19 cellular contexts compared by ENCODE assay signal in genomic region chr16:55954906-55955305, GRCh38.
DNase-seq lines count a peak whose midpoint lies in the region; ATAC-seq and TF ChIP-seq lines count a peak whose summit lies in the region.
"Had no signal": no experiment of that assay in that cellular context is flagged by ENCODE, and none has a peak within 500 bp of the region (broad histone marks: within the 10 kb centered on the region; RNA-seq: fewer than 3 reads in every experiment).

No MANE protein-coding gene starts in this region.

- H3K4me1 ChIP-seq in HEK293 (ENCODE audit: control insufficient read depth, insufficient read depth, low read length) = no peaks in the 10 kb centered on the region
- H3K4me1 ChIP-seq: BE2C had no signal

- no peak overlapping the region for H3K27ac ChIP-seq in HEK293 (ENCODE audit: extremely low read depth, low read depth, low read length)

- no peak overlapping the region for H3K4me3 ChIP-seq in HEK293 (ENCODE audit: low read depth, low read length)
- H3K4me3 ChIP-seq: GM12878 had no signal

- peaks cover 10% of the 10 kb centered on the region for H3K9me3 Mint-ChIP-seq in stimulated activated memory B cell treated with anti-CD40 and anti-IgM and Interleukin-4, amounts not matched to agents 10 μg/mL and 1 μg/mL and 100 μg/mL, for 72 hours

- H3K27ac Mint-ChIP-seq in stimulated activated memory B cell treated with anti-CD40 and anti-IgM and Interleukin-4, amounts not matched to agents 10 μg/mL and 1 μg/mL and 100 μg/mL, for 72 hours = no peak overlapping the region
- H3K27ac Mint-ChIP-seq: CD14-positive monocyte, IgD-negative memory B cell had no signal

- no peak for TF ChIP-seq CTCF in HEK293 (tag by site-specific recombination; IDR thresholded peaks at IDR 0.05)

- H3K36me3 ChIP-seq in HEK293 (ENCODE audit: control insufficient read depth in 2 of 2, insufficient read depth in 1 of 2, low read length in 2 of 2) = no peaks in the 10 kb centered on the region
- H3K36me3 ChIP-seq: BE2C had no signal

- H3K4me3 Mint-ChIP-seq in stimulated activated memory B cell treated with anti-CD40 and anti-IgM and Interleukin-4, amounts not matched to agents 10 μg/mL and 1 μg/mL and 100 μg/mL, for 72 hours = no peak overlapping the region
- H3K4me3 Mint-ChIP-seq: CD14-positive monocyte; CD4-positive, alpha-beta memory T cell; IgD-negative memory B cell had no signal

- no peaks in the 10 kb centered on the region for H3K9me3 ChIP-seq in HEK293 (ENCODE audit: control insufficient read depth, insufficient read depth, low read depth, low read length)
- H3K9me3 ChIP-seq: BE2C had no signal

- peaks cover 30% of the 10 kb centered on the region for H3K27me3 Mint-ChIP-seq in stimulated activated memory B cell treated with anti-CD40 and anti-IgM and Interleukin-4, amounts not matched to agents 10 μg/mL and 1 μg/mL and 100 μg/mL, for 72 hours

- CTCF ChIA-PET in HEK293 (lab: Yijun Ruan, JAX) = interaction anchor here (2.1 to 4.0 kb wide), 2 partner anchors 10 to 12 kb away, joined by 6 to 11 read pairs; no protein-coding TSS in a partner anchor

- ATAC-seq in Right ventricle myocardium superior (ENCODE audit: poor library complexity) (peak; percentile 46), left ventricle myocardium superior (peak; percentile 45)
- no peak for ATAC-seq in stimulated activated memory B cell treated with anti-CD40 and anti-IgM and Interleukin-4, amounts not matched to agents 10 μg/mL and 1 μg/mL and 100 μg/mL, for 72 hours
- ATAC-seq: GM12878, HCT116, HepG2 had no signal

- intact Hi-C loops in Right ventricle myocardium superior (cut with DNase I) = loop anchor here (5.0 kb wide), 1 partner anchor 237 kb away; the partner anchor contains the start of gene GNAO1
- intact Hi-C loops in cardiac septum (cut with DNase I) = no loop called here
- intact Hi-C loops in left ventricle myocardium superior (cut with micrococcal nuclease) = no loop called here

- POLR2A ChIA-PET in HEK293 (lab: Yijun Ruan, JAX) = no interaction called here

- H3K4me1 Mint-ChIP-seq in stimulated activated memory B cell treated with anti-CD40 and anti-IgM and Interleukin-4, amounts not matched to agents 10 μg/mL and 1 μg/mL and 100 μg/mL, for 72 hours = no peaks in the 10 kb centered on the region
- H3K4me1 Mint-ChIP-seq: CD14-positive monocyte, IgD-negative memory B cell had no signal

- H3K36me3 Mint-ChIP-seq in stimulated activated memory B cell treated with anti-CD40 and anti-IgM and Interleukin-4, amounts not matched to agents 10 μg/mL and 1 μg/mL and 100 μg/mL, for 72 hours = peaks cover 6% of the 10 kb centered on the region
- H3K36me3 Mint-ChIP-seq: CD14-positive monocyte; CD4-positive, alpha-beta memory T cell; IgD-negative memory B cell had no signal

- no peak for DNase-seq in Right ventricle myocardium superior
- no peak for DNase-seq in cardiac septum (ENCODE audit: low spot score)
- DNase-seq in left ventricle myocardium superior = no peak
- DNase-seq in NCI-H526 treated with DMSO at 0.1 percent for 48 hours (lab: John Stamatoyannopoulos, UW) = no peak
- DNase-seq: ACHN; BE2C; CD4-positive, alpha-beta memory T cell; DMS53; DND-41; EL; GOT3; H7 had no signal

TF ChIP-seq in HEK293, 187 proteins besides CTCF, POLR2A, EP300 and RAD21:
- TF ChIP-seq ZNF623 (tag by site-specific recombination; IDR thresholded peaks at IDR 0.05) (no peak), ZFP41 (tag by site-specific recombination; IDR thresholded peaks at IDR 0.05; ENCODE audit: borderline replicate concordance) (no peak), ZNF660 (tag by site-specific recombination; IDR thresholded peaks at IDR 0.05) (no peak), SP7 (tag by site-specific recombination; IDR thresholded peaks at IDR 0.05) (no peak), SCRT2 (tag by site-specific recombination; IDR thresholded peaks at IDR 0.05) (peak; percentile 47)
